Comparison of ENCODE assay signal across 10 cellular contexts in genomic region chr11:86021390-86021789, GRCh38. TPM values are rescaled to one million over a fixed set of nuclear protein-coding genes. Genes with fewer than 3 reads are reported as not detected.
DNase-seq lines count a peak whose midpoint lies in the region; ATAC-seq and TF ChIP-seq lines count a peak whose summit lies in the region.
"Had no signal": no experiment of that assay in that cellular context is flagged by ENCODE, and none has a peak within 500 bp of the region (broad histone marks: within the 10 kb centered on the region; RNA-seq: fewer than 3 reads in every experiment).

No MANE protein-coding gene starts in this region.

- BruUV-seq in MCF 10A (replicated peaks; lab: Mats Ljungman, UMichigan): no TSS peak

- H3K4me1 Mint-ChIP-seq in activated T-cell treated with anti-CD3 and anti-CD28 coated beads, Interleukin-2, amount 50 U/mL, for 24 hours (ENCODE audit: low read depth): peaks cover 50% of the 10 kb centered on the region
- peaks cover 31% of the 10 kb centered on the region for H3K4me1 Mint-ChIP-seq in activated T-helper 2 cell treated with anti-CD3 and anti-CD28 coated beads, Interferon-gamma antibody, Interleukin-2, Interleukin-4, amounts not matched to agents 10 μg/mL and 5 μg/mL and 100 μg/mL, durations not matched to agents 14 hours and 24 hours and 36 hours (ENCODE audit: low read depth)
- H3K4me1 Mint-ChIP-seq in type B pancreatic cell (ENCODE audit: unreplicated experiment) (peaks cover 2% of the 10 kb centered on the region), MCF 10A (ENCODE audit: insufficient read depth, unreplicated experiment) (peaks cover 3% of the 10 kb centered on the region)

- intact Hi-C loops in activated T-helper 2 cell treated with anti-CD3 and anti-CD28 coated beads, Interferon-gamma antibody, Interleukin-2, Interleukin-4, amounts not matched to agents 10 μg/mL and 5 μg/mL and 100 μg/mL, durations not matched to agents 14 hours and 24 hours and 36 hours (cut with micrococcal nuclease): no loop called here
- intact Hi-C loops in MCF 10A (cut with micrococcal nuclease): no loop called here

- H3K27ac Mint-ChIP-seq in activated T-cell treated with anti-CD3 and anti-CD28 coated beads, Interleukin-2, amount 50 U/mL, for 24 hours: peak overlapping the region; percentile 89
- H3K27ac Mint-ChIP-seq in activated T-helper 2 cell treated with anti-CD3 and anti-CD28 coated beads, Interferon-gamma antibody, Interleukin-2, Interleukin-4, amounts not matched to agents 10 μg/mL and 5 μg/mL and 100 μg/mL, durations not matched to agents 14 hours and 24 hours and 36 hours: peak overlapping the region; percentile 63
- H3K27ac Mint-ChIP-seq in type B pancreatic cell (peak overlapping the region; percentile 90), MCF 10A (ENCODE audit: low read depth, unreplicated experiment) (no peak overlapping the region)

- H3K36me3 Mint-ChIP-seq in activated T-cell treated with anti-CD3 and anti-CD28 coated beads, Interleukin-2, amount 50 U/mL, for 24 hours (ENCODE audit: low read depth): peaks cover 94% of the 10 kb centered on the region
- H3K36me3 Mint-ChIP-seq in activated T-helper 2 cell treated with anti-CD3 and anti-CD28 coated beads, Interferon-gamma antibody, Interleukin-2, Interleukin-4, amounts not matched to agents 10 μg/mL and 5 μg/mL and 100 μg/mL, durations not matched to agents 14 hours and 24 hours and 36 hours (ENCODE audit: low read depth): peaks cover 79% of the 10 kb centered on the region
- H3K36me3 Mint-ChIP-seq in type B pancreatic cell (peaks cover 52% of the 10 kb centered on the region), MCF 10A (ENCODE audit: insufficient read depth, unreplicated experiment) (peaks cover 80% of the 10 kb centered on the region)

- peak; percentile 58 for ATAC-seq in HG03439 (IDR thresholded peaks at IDR 0.05; ENCODE audit: unreplicated experiment)
- ATAC-seq in GM18858 (IDR thresholded peaks at IDR 0.05; ENCODE audit: unreplicated experiment): no peak

- CTCF ChIA-PET in MCF 10A (lab: Yijun Ruan, JAX): no interaction called here

- no peak overlapping the region for H3K4me3 Mint-ChIP-seq in activated T-cell treated with anti-CD3 and anti-CD28 coated beads, Interleukin-2, amount 50 U/mL, for 24 hours
- no peak overlapping the region for H3K4me3 Mint-ChIP-seq in activated T-helper 2 cell treated with anti-CD3 and anti-CD28 coated beads, Interferon-gamma antibody, Interleukin-2, Interleukin-4, amounts not matched to agents 10 μg/mL and 5 μg/mL and 100 μg/mL, durations not matched to agents 14 hours and 24 hours and 36 hours (ENCODE audit: low read depth)
- H3K4me3 Mint-ChIP-seq in type B pancreatic cell (no peak overlapping the region), MCF 10A (ENCODE audit: unreplicated experiment) (no peak overlapping the region)

- no peak for DNase-seq in activated T-cell treated with anti-CD3 and anti-CD28 coated beads, Interleukin-2, amount 50 U/mL, for 24 hours
- no peak for DNase-seq in activated T-cell treated with anti-CD3 and anti-CD28 coated beads for 4 hours
- DNase-seq in activated T-helper 2 cell treated with anti-CD3 and anti-CD28 coated beads, Interferon-gamma antibody, Interleukin-2, Interleukin-4, amounts not matched to agents 10 μg/mL and 5 μg/mL and 100 μg/mL, durations not matched to agents 14 hours and 24 hours and 36 hours (ENCODE audit: low spot score): no peak
- no peak for DNase-seq in type B pancreatic cell (ENCODE audit: extremely low spot score, unreplicated experiment)
- DNase-seq in epidermal melanocyte (ENCODE audit: insufficient read length, low spot score): no peak
- no peak for DNase-seq in MCF 10A (ENCODE audit: unreplicated experiment)
- DNase-seq: nucleus accumbens, testis had no signal

- POLR2A ChIA-PET in MCF 10A (lab: Yijun Ruan, JAX): no interaction called here

- TF ChIP-seq CTCF in type B pancreatic cell (conservative IDR thresholded peaks at IDR 0.05): no peak
- no peak for TF ChIP-seq CTCF in MCF 10A (IDR thresholded peaks at IDR 0.05; ENCODE audit: unreplicated experiment)

- no peaks in the 10 kb centered on the region for H3K9me3 Mint-ChIP-seq in activated T-cell treated with anti-CD3 and anti-CD28 coated beads, Interleukin-2, amount 50 U/mL, for 24 hours
- H3K9me3 Mint-ChIP-seq in activated T-helper 2 cell treated with anti-CD3 and anti-CD28 coated beads, Interferon-gamma antibody, Interleukin-2, Interleukin-4, amounts not matched to agents 10 μg/mL and 5 μg/mL and 100 μg/mL, durations not matched to agents 14 hours and 24 hours and 36 hours: no peaks in the 10 kb centered on the region
- H3K9me3 Mint-ChIP-seq in type B pancreatic cell (no peaks in the 10 kb centered on the region), MCF 10A (ENCODE audit: unreplicated experiment) (no peaks in the 10 kb centered on the region)

- H3K27me3 Mint-ChIP-seq in activated T-cell treated with anti-CD3 and anti-CD28 coated beads, Interleukin-2, amount 50 U/mL, for 24 hours: no peaks in the 10 kb centered on the region
- H3K27me3 Mint-ChIP-seq in activated T-helper 2 cell treated with anti-CD3 and anti-CD28 coated beads, Interferon-gamma antibody, Interleukin-2, Interleukin-4, amounts not matched to agents 10 μg/mL and 5 μg/mL and 100 μg/mL, durations not matched to agents 14 hours and 24 hours and 36 hours (ENCODE audit: low read depth): no peaks in the 10 kb centered on the region
- no peaks in the 10 kb centered on the region for H3K27me3 Mint-ChIP-seq in type B pancreatic cell
- H3K27me3 Mint-ChIP-seq in MCF 10A (ENCODE audit: insufficient read depth, unreplicated experiment): no peaks in the 10 kb centered on the region

RNA-seq across cellular contexts. Expression of gene PICALM, which starts 47.5 kb away (rescaled TPM):
- 193 and 213 TPM in 2 replicates for total RNA-seq in activated T-helper 2 cell treated with anti-CD3 and anti-CD28 coated beads, Interferon-gamma antibody, Interleukin-2, Interleukin-4, amounts not matched to agents 10 μg/mL and 5 μg/mL and 100 μg/mL, durations not matched to agents 14 hours and 24 hours and 36 hours
- total RNA-seq in type B pancreatic cell (ENCODE audit: low replicate concordance): 137 and 149 TPM in 2 replicates
- total RNA-seq in MCF 10A (2022): 137 and 141 TPM in 2 replicates
